ENCODE assay signal across 20 cellular contexts in genomic region chr7:91270372-91270771, GRCh38.
"Had no signal": no experiment of that assay in that cellular context is flagged by ENCODE, and none has a peak within 500 bp of the region (broad histone marks: within the 10 kb centered on the region; RNA-seq: fewer than 3 reads in every experiment).

No MANE protein-coding gene starts in this region.

- H3K4me2 ChIP-seq: SK-N-SH had no signal

- H3K9ac ChIP-seq: SK-N-SH had no signal

- FAIRE-seq: RCC 7860 had no signal

- DNase-seq: KBM-7, NCI-H1092, NCI-H1105 treated with DMSO at 0.1 percent for 48 hours, NCI-H1436 treated with DMSO at 0.1 percent for 48 hours, NCI-H1694, NCI-H187 treated with DMSO at 0.1 percent for 48 hours, NCI-H2029 treated with DMSO at 0.1 percent for 48 hours, NCI-H2171, NCI-H226, NCI-H446, NCI-H510A, NCI-H524 treated with DMSO at 0.1 percent for 48 hours, NCI-H69, NCI-H774, Right ventricle myocardium superior, RPMI8226, SK-N-SH, SW 1271, T-cell had no signal

- ATAC-seq: T-cell had no signal

- H3K9me3 ChIP-seq: SK-N-SH had no signal
